In the genomic region with DNA sequence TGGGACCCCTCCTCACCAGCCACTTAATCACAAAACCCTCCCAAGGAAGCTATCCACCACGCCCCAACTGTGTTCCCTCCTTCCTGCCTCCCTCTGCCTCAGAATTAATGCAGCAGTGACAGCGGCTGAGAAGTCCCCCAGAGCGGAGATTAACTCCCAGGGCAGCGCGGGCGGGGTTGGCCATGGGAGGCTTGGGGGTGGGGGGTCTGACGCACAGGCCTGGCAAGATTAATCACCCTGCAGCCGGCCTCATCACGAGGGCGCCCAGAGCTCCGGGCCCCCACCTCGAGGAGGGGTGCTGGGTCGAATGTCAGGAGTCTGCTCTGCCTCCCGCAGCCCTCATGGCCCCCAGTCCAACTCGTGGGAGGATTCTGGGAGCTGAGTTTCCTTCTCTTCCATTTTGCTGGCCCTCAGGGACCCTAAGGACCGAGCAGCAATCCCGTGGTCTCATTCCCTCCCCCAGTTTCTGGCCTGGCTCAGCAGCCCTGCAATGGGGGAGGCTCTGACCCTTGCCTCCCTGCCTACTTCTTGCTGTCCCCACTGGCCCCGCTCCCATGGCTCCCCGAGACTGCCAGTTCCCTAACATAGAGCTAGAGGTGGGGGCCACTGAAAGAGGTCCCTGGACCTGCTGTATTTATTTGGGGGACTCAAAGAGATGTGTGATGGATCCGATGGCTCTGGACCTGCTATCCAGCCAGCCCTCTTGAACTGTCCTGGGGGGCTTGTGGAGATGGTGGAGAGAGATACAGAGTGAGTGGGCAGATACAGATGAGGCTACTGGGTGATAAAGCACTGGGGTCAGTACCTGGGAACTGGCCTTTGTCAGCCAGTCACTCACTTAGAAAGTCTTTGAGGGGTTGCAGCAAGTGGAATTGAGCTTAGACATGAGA, we compare ENCODE assay signal across 9 cellular contexts. TPM values are rescaled to one million over a fixed set of nuclear protein-coding genes. Genes with fewer than 3 reads are reported as not detected.
DNase-seq lines count a peak whose midpoint lies in the region; ATAC-seq and TF ChIP-seq lines count a peak whose summit lies in the region.
"Had no signal": no experiment of that assay in that cellular context is flagged by ENCODE, and none has a peak within 500 bp of the region (broad histone marks: within the 10 kb centered on the region; RNA-seq: fewer than 3 reads in every experiment).

No MANE protein-coding gene starts in this region.

- peak overlapping the region; percentile 52 to 88 (median 70) for H3K27ac Mint-ChIP-seq in immature natural killer cell
- peak overlapping the region; percentile 68 for H3K27ac Mint-ChIP-seq in stimulated activated memory B cell treated with anti-CD40 and anti-IgM and Interleukin-4, amounts not matched to agents 10 μg/mL and 1 μg/mL and 100 μg/mL, for 72 hours

- DNase-seq in HUDEP-2 (lab: John Stamatoyannopoulos, UW; ENCODE audit: unreplicated experiment in 76 of 76): peak in 41 of 76 experiments; percentile 14 to 72 (median 38)
- no peak for DNase-seq in immature natural killer cell
- no peak for DNase-seq in effector CD4-positive, alpha-beta T cell
- DNase-seq in esophagus muscularis mucosa (ENCODE audit: extremely low spot score): no peak
- no peak for DNase-seq in NCI-H446 (lab: John Stamatoyannopoulos, UW)
- DNase-seq: NK-92 treated with Interleukin-12 subunit alpha and Interleukin-12 subunit beta, amount 100 ng/mL, for 24 hours had no signal

- TF ChIP-seq POLR2A in esophagus muscularis mucosa (IDR thresholded peaks at IDR 0.05; ENCODE audit: low read depth): no peak

- intact Hi-C loops in esophagus muscularis mucosa (cut with DNase I): loop anchor here (5.0 kb wide), 1 partner anchor 53 kb away; no protein-coding TSS in a partner anchor

- no peak for ATAC-seq in stimulated activated memory B cell treated with anti-CD40 and anti-IgM and Interleukin-4, amounts not matched to agents 10 μg/mL and 1 μg/mL and 100 μg/mL, for 72 hours
- ATAC-seq in GM21390 (IDR thresholded peaks at IDR 0.05; ENCODE audit: unreplicated experiment): no peak

- no peaks in the 10 kb centered on the region for H3K9me3 Mint-ChIP-seq in immature natural killer cell
- no peaks in the 10 kb centered on the region for H3K9me3 Mint-ChIP-seq in stimulated activated memory B cell treated with anti-CD40 and anti-IgM and Interleukin-4, amounts not matched to agents 10 μg/mL and 1 μg/mL and 100 μg/mL, for 72 hours

- no peak overlapping the region for H3K4me3 Mint-ChIP-seq in immature natural killer cell
- H3K4me3 Mint-ChIP-seq in stimulated activated memory B cell treated with anti-CD40 and anti-IgM and Interleukin-4, amounts not matched to agents 10 μg/mL and 1 μg/mL and 100 μg/mL, for 72 hours: peak overlapping the region; percentile 17

- H3K27me3 ChIP-seq in esophagus muscularis mucosa: no peaks in the 10 kb centered on the region

- H3K27ac ChIP-seq in angular gyrus (ENCODE audit: low read depth, low read length): peak overlapping the region; percentile 77
- peak overlapping the region in 1 of 4 donors; percentile 18 for H3K27ac ChIP-seq in esophagus muscularis mucosa (replicated peaks in 1 of 4)

- no peaks in the 10 kb centered on the region for H3K36me3 ChIP-seq in esophagus muscularis mucosa

- H3K9me3 ChIP-seq in esophagus muscularis mucosa: no peaks in the 10 kb centered on the region

- peaks cover 37 to 50% of the 10 kb centered on the region in 2 donors for H3K4me1 Mint-ChIP-seq in immature natural killer cell
- peaks cover 51% of the 10 kb centered on the region for H3K4me1 Mint-ChIP-seq in stimulated activated memory B cell treated with anti-CD40 and anti-IgM and Interleukin-4, amounts not matched to agents 10 μg/mL and 1 μg/mL and 100 μg/mL, for 72 hours

- peaks cover 0 to 3% (median 0%) of the 10 kb centered on the region in 3 donors for H3K36me3 Mint-ChIP-seq in immature natural killer cell
- peaks cover 10% of the 10 kb centered on the region for H3K36me3 Mint-ChIP-seq in stimulated activated memory B cell treated with anti-CD40 and anti-IgM and Interleukin-4, amounts not matched to agents 10 μg/mL and 1 μg/mL and 100 μg/mL, for 72 hours

- TF ChIP-seq CTCF in esophagus muscularis mucosa (IDR thresholded peaks at IDR 0.05): no peak

- no peak for TF ChIP-seq EP300 in esophagus muscularis mucosa (IDR thresholded peaks at IDR 0.05)

- H3K27me3 Mint-ChIP-seq in immature natural killer cell (ENCODE audit: low read depth in 3 of 3): peaks cover 0 to 6% (median 5%) of the 10 kb centered on the region in 3 donors
- no peaks in the 10 kb centered on the region for H3K27me3 Mint-ChIP-seq in stimulated activated memory B cell treated with anti-CD40 and anti-IgM and Interleukin-4, amounts not matched to agents 10 μg/mL and 1 μg/mL and 100 μg/mL, for 72 hours

- no peak overlapping the region for H3K4me3 ChIP-seq in esophagus muscularis mucosa

- WGBS in esophagus muscularis mucosa: 52% methylated on average over 6 of the region's 20 CpGs

- H3K4me1 ChIP-seq in esophagus muscularis mucosa: peaks cover 29 to 59% (median 44%) of the 10 kb centered on the region in 4 donors

RNA-seq across cellular contexts. Expression of a gene that starts 42.5 kb away (rescaled TPM):
- 100 to 1,000 TPM; 339 to 410 (median 385) TPM for polyA plus RNA-seq in immature natural killer cell
- total RNA-seq in esophagus muscularis mucosa: 10 to 100 TPM; 22.0 to 32.4 (median 27.8) TPM

Comparison
In these comparisons a context has a peak if more than half of its experiments do, and no peak if none do; other contexts are left out.
1. DNase-seq: peak in HUDEP-2 (41 of 76); none in immature natural killer cell (0 of 3), effector CD4-positive, alpha-beta T cell (single experiment), esophagus muscularis mucosa (single experiment) and NCI-H446 (0 of 2).